Comparison of ENCODE assay signal across 8 cellular contexts in the genomic region with DNA sequence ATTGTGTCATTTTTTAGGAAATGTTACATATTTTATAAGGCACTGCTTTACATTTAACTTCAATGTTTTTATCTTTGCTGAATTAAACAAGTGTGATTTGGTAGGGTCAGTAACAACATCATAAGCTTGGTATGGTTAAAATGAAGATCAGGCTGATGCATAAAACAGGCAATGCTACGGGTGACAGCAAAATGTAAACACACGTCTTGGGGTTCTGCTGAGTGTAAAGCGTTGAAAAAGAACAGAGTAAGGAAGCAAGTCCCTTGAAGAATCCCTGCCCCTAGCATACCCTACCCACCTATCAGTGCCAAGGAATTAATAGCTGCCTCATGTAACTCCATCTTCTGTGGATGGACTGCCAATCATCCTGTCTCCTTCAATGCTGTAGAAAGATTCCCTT.
"Had no signal": no experiment of that assay in that cellular context is flagged by ENCODE, and none has a peak within 500 bp of the region (broad histone marks: within the 10 kb centered on the region; RNA-seq: fewer than 3 reads in every experiment).

No MANE protein-coding gene starts in this region.

- ATAC-seq: GM23338, HepG2, K562 had no signal

- FAIRE-seq: H1, H54, HepG2, K562 had no signal

- H3K4me3 Mint-ChIP-seq: GM23338, H9 had no signal

- H3K27ac Mint-ChIP-seq: GM23338, H9 had no signal

- H3K9me3 Mint-ChIP-seq: GM23338 had no signal

- DNase-seq: H9, HCEC 1CT, KG1 had no signal

- H3K4me3 ChIP-seq: GM23338, K562 had no signal
